In the genomic region with DNA sequence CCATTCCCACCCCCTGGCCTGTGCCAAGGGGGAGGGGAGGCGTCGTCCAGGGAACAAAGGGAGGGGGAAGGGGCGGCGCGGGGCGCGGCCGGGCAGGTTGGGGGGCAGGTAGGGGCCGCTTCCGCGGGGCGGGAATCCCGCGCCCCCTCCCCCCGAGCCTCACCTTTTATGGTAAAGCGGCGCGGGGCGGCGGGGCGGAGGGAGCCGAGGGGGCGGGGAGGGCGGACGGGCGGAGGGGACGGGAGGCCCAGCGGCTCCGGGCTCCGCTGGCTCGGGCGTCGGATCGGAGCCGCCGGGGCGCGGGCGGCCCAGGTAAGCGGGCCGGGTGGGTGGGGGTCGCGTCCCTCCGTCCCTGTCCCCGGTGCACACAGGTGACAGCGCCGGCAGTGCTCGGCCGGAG, we compare ENCODE assay signal across 8 cellular contexts. TPM values are rescaled to one million over a fixed set of nuclear protein-coding genes. Genes with fewer than 3 reads are reported as not detected.
DNase-seq lines count a peak whose midpoint lies in the region; ATAC-seq and TF ChIP-seq lines count a peak whose summit lies in the region.

A gene with protein sequence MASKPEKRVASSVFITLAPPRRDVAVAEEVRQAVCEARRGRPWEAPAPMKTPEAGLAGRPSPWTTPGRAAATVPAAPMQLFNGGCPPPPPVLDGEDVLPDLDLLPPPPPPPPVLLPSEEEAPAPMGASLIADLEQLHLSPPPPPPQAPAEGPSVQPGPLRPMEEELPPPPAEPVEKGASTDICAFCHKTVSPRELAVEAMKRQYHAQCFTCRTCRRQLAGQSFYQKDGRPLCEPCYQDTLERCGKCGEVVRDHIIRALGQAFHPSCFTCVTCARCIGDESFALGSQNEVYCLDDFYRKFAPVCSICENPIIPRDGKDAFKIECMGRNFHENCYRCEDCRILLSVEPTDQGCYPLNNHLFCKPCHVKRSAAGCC (plus strand): TSS at position 259 of the 400 bp plus-strand sequence. CDS start 6,189 bp downstream, outside the sequence.

- H3K4me1 ChIP-seq in right atrium auricular region (peaks cover 0 to 69% of the 10 kb centered on the region in 2 donors), rectal smooth muscle tissue (ENCODE audit: control insufficient read depth, insufficient read depth, low read length) (peaks cover 7% of the 10 kb centered on the region)

- no peaks in the 10 kb centered on the region for H3K9me3 ChIP-seq in right atrium auricular region

- H3K36me3 ChIP-seq in right atrium auricular region (no peaks in the 10 kb centered on the region), rectal smooth muscle tissue (ENCODE audit: control insufficient read depth, insufficient read depth, low read length) (no peaks in the 10 kb centered on the region)

- no peaks in the 10 kb centered on the region for H3K9me3 Mint-ChIP-seq in activated naive CD8-positive, alpha-beta T cell (ENCODE audit: low read depth)

- H3K36me3 Mint-ChIP-seq in activated naive CD8-positive, alpha-beta T cell = no peaks in the 10 kb centered on the region

- no peaks in the 10 kb centered on the region for H3K27me3 ChIP-seq in right atrium auricular region
- H3K27me3 ChIP-seq in rectal smooth muscle tissue (ENCODE audit: control insufficient read depth, insufficient read depth, low read length) = no peaks in the 10 kb centered on the region

- H3K4me1 Mint-ChIP-seq in activated naive CD8-positive, alpha-beta T cell (ENCODE audit: low read depth) = peaks cover 15% of the 10 kb centered on the region

- peak within 1 kb of the TSS; percentile 40 for H3K9ac ChIP-seq in rectal smooth muscle tissue (ENCODE audit: low read length)

- H3K4me3 ChIP-seq in right atrium auricular region = peak within 1 kb of the TSS; percentile 79 to 81
- peak within 1 kb of the TSS; percentile 70 for H3K4me3 ChIP-seq in rectal smooth muscle tissue (ENCODE audit: low read length)

- H3K27ac Mint-ChIP-seq in activated naive CD8-positive, alpha-beta T cell = no peak within 1 kb of the TSS

- no peak for ATAC-seq in HG03139 (IDR thresholded peaks at IDR 0.05; ENCODE audit: unreplicated experiment)

- DNase-seq in NCI-H146 (lab: John Stamatoyannopoulos, UW) (peak; percentile 63), NCI-H146 treated with DMSO at 0.1 percent for 48 hours (lab: John Stamatoyannopoulos, UW; ENCODE audit: unreplicated experiment) (no peak), right atrium auricular region (ENCODE audit: low spot score) (no peak), GF-D8 (lab: John Stamatoyannopoulos, UW) (no peak), NCI-H1092 treated with DMSO at 0.1 percent for 48 hours (lab: John Stamatoyannopoulos, UW) (no peak)

- peaks cover 20% of the 10 kb centered on the region for H3K27me3 Mint-ChIP-seq in activated naive CD8-positive, alpha-beta T cell

- peak within 1 kb of the TSS; percentile 82 for H3K4me3 Mint-ChIP-seq in activated naive CD8-positive, alpha-beta T cell

- H3K27ac ChIP-seq in right atrium auricular region (peak within 1 kb of the TSS; percentile 86 to 91), rectal smooth muscle tissue (ENCODE audit: low read depth, low read length) (peak within 1 kb of the TSS; percentile 68)

- TF ChIP-seq CTCF in right atrium auricular region (IDR thresholded peaks at IDR 0.05) = no peak

RNA-seq across cellular contexts. Expression of the gene that starts here (rescaled TPM):
- 100 to 1,000 TPM in 1 of 2 donors, 10 to 100 TPM in 1; 66.6 to 124 TPM for total RNA-seq in right atrium auricular region
